Comparison of ENCODE assay signal across 20 cellular contexts in genomic region chr4:72394264-72394663, GRCh38.
A peak's percentile ranks its signal among the peaks of the same experiment; 100 is the strongest.
DNase-seq lines count a peak whose midpoint lies in the region; ATAC-seq and TF ChIP-seq lines count a peak whose summit lies in the region.
"Had no signal": no experiment of that assay in that cellular context is flagged by ENCODE, and none has a peak within 500 bp of the region (broad histone marks: within the 10 kb centered on the region; RNA-seq: fewer than 3 reads in every experiment).

No MANE protein-coding gene starts in this region.

- no peak overlapping the region for H3K9ac ChIP-seq in GM23248
- H3K9ac ChIP-seq: BLaER1 treated with 17β-estradiol and CSF1 and Interleukin-3, amounts not matched to agents 10 nM and 100 nM had no signal

- ATAC-seq in HG03354 (IDR thresholded peaks at IDR 0.05; ENCODE audit: poor library complexity, severe bottlenecking, unreplicated experiment) (peak; percentile 71), HG03196 (IDR thresholded peaks at IDR 0.05; ENCODE audit: unreplicated experiment) (no peak)
- ATAC-seq: stimulated activated memory B cell treated with anti-CD40 and anti-IgM and Interleukin-4, amounts not matched to agents 10 μg/mL and 1 μg/mL and 100 μg/mL, for 72 hours had no signal

- peaks cover 37% of the 10 kb centered on the region for H3K4me1 Mint-ChIP-seq in brain
- H3K4me1 Mint-ChIP-seq: nephron progenitor cell; stimulated activated memory B cell treated with anti-CD40 and anti-IgM and Interleukin-4, amounts not matched to agents 10 μg/mL and 1 μg/mL and 100 μg/mL, for 72 hours had no signal

- peak overlapping the region; percentile 41 to 96 (median 87) for H3K27ac Mint-ChIP-seq in brain
- H3K27ac Mint-ChIP-seq: nephron progenitor cell; stimulated activated memory B cell treated with anti-CD40 and anti-IgM and Interleukin-4, amounts not matched to agents 10 μg/mL and 1 μg/mL and 100 μg/mL, for 72 hours had no signal

- H3K27me3 ChIP-seq in A673 (replicated peaks; ENCODE audit: insufficient read depth, low read depth, low read length, poor library complexity) (no peaks in the 10 kb centered on the region), GM23248 (replicated peaks; ENCODE audit: insufficient read depth) (no peaks in the 10 kb centered on the region)
- H3K27me3 ChIP-seq: BLaER1 treated with 17β-estradiol and CSF1 and Interleukin-3, amounts not matched to agents 10 nM and 100 nM; tibial artery had no signal

- no peaks in the 10 kb centered on the region for H3K4me1 ChIP-seq in A673 (ENCODE audit: insufficient read depth, low read length, poor library complexity, severe bottlenecking)
- H3K4me1 ChIP-seq in GM23248 (ENCODE audit: insufficient read depth) = peaks cover 25% of the 10 kb centered on the region

- H2AFZ ChIP-seq in GM23248 = no peak overlapping the region

- H3K9me3 ChIP-seq in A673 (ENCODE audit: low read depth, low read length, poor library complexity, severe bottlenecking) (no peaks in the 10 kb centered on the region), GM23248 (ENCODE audit: low read depth) (no peaks in the 10 kb centered on the region)
- H3K9me3 ChIP-seq: BLaER1 treated with 17β-estradiol and CSF1 and Interleukin-3, amounts not matched to agents 10 nM and 100 nM; tibial artery had no signal

- TF ChIP-seq POLR2A in lower leg skin (IDR thresholded peaks at IDR 0.05) = no peak

- H3F3A ChIP-seq in GM23248 (ENCODE audit: insufficient read depth) = peaks cover 5% of the 10 kb centered on the region; the same call in 1 of the 2 replicates

- 56 to 65% methylated on average over 3 of the region's 3 CpGs for WGBS in lower leg skin, 2 donors
- 96 to 97% methylated on average over 3 of the region's 3 CpGs for WGBS in GM23248 (ENCODE audit: low coverage in 1 of 2, low lambda C conversion rate in 2 of 2, missing lambda C conversion rate in 2 of 2), 2 experiments

- CTCF ChIA-PET in A673 (lab: Charles Lee) = no interaction called here

- H3K36me3 Mint-ChIP-seq in brain = no peaks in the 10 kb centered on the region
- H3K36me3 Mint-ChIP-seq: stimulated activated memory B cell treated with anti-CD40 and anti-IgM and Interleukin-4, amounts not matched to agents 10 μg/mL and 1 μg/mL and 100 μg/mL, for 72 hours had no signal

- POLR2A ChIA-PET in A673 (lab: Charles Lee; ENCODE audit: low non-redundant PET) = no interaction called here

- H3K27ac ChIP-seq in A673 (ENCODE audit: low read depth, low read length, poor library complexity, severe bottlenecking) = no peak overlapping the region
- H3K27ac ChIP-seq in GM23248 = no peak overlapping the region
- H3K27ac ChIP-seq: tibial artery had no signal

- no peaks in the 10 kb centered on the region for H3K9me3 Mint-ChIP-seq in brain
- H3K9me3 Mint-ChIP-seq: nephron progenitor cell; stimulated activated memory B cell treated with anti-CD40 and anti-IgM and Interleukin-4, amounts not matched to agents 10 μg/mL and 1 μg/mL and 100 μg/mL, for 72 hours had no signal

- DNase-seq in A673 (ENCODE audit: low spot score) = peak; percentile 48
- peak; percentile 47 for DNase-seq in iris pigment epithelial cell (ENCODE audit: low read depth)
- no peak for DNase-seq in mucosa of gallbladder (ENCODE audit: low spot score)
- DNase-seq in lower leg skin (ENCODE audit: low spot score in 2 of 2) = no peak
- no peak for DNase-seq in GM23248
- DNase-seq: activated CD4-positive, alpha-beta T cell treated with anti-CD3 and anti-CD28 coated beads for 4 hours; activated gamma-delta T cell treated with Interleukin-2 at 50 U/mL for 16 hours; amniotic stem cell; DMS 273 treated with DMSO at 0.1 percent for 48 hours; GF-D8; NCI-H187; NCI-H446 treated with DMSO at 0.1 percent for 48 hours; nephron progenitor cell; T1000; tibial artery had no signal

- H4K20me1 ChIP-seq in GM23248 (ENCODE audit: insufficient read depth) = no peaks in the 10 kb centered on the region
- H4K20me1 ChIP-seq: BLaER1 treated with 17β-estradiol and CSF1 and Interleukin-3, amounts not matched to agents 10 nM and 100 nM had no signal

- intact Hi-C loops in A673 (cut with micrococcal nuclease; ENCODE audit: unreplicated experiment) = no loop called here
- intact Hi-C loops in lower leg skin (cut with DNase I; ENCODE audit: low total_unique reads) = no loop called here

- peak overlapping the region in 1 of 5 experiments; percentile 49 for H3K4me3 Mint-ChIP-seq in brain
- H3K4me3 Mint-ChIP-seq: nephron progenitor cell; stimulated activated memory B cell treated with anti-CD40 and anti-IgM and Interleukin-4, amounts not matched to agents 10 μg/mL and 1 μg/mL and 100 μg/mL, for 72 hours had no signal

- H3K4me2 ChIP-seq in GM23248 (ENCODE audit: unreplicated experiment) = no peak overlapping the region

- in situ Hi-C loops in GM23248 (cut with MboI) = no loop called here

- no peaks in the 10 kb centered on the region for H3K79me2 ChIP-seq in GM23248 (ENCODE audit: insufficient read depth)

- peaks cover 3% of the 10 kb centered on the region for H3K27me3 Mint-ChIP-seq in brain
- H3K27me3 Mint-ChIP-seq: stimulated activated memory B cell treated with anti-CD40 and anti-IgM and Interleukin-4, amounts not matched to agents 10 μg/mL and 1 μg/mL and 100 μg/mL, for 72 hours had no signal

- TF ChIP-seq CTCF in A673 (conservative IDR thresholded peaks at IDR 0.05; ENCODE audit: low read depth, low read length) (no peak), brain (conservative IDR thresholded peaks at IDR 0.05) (no peak), lower leg skin (IDR thresholded peaks at IDR 0.05) (no peak)

- H3K9me2 ChIP-seq in GM23248 (ENCODE audit: insufficient read depth) = no peaks in the 10 kb centered on the region

- H3K36me3 ChIP-seq in A673 (ENCODE audit: insufficient read depth, low read length, poor library complexity, severe bottlenecking) = no peaks in the 10 kb centered on the region
- no peaks in the 10 kb centered on the region for H3K36me3 ChIP-seq in GM23248 (ENCODE audit: low read depth)
- H3K36me3 ChIP-seq: BLaER1 treated with 17β-estradiol and CSF1 and Interleukin-3, amounts not matched to agents 10 nM and 100 nM; tibial artery had no signal

- no TSS peak for BruUV-seq in A673 (replicated peaks; lab: Mats Ljungman, UMichigan)

- no peak overlapping the region for H3K4me3 ChIP-seq in A673 (ENCODE audit: low read depth, low read length, poor library complexity, severe bottlenecking)
- H3K4me3 ChIP-seq in lower leg skin (ENCODE audit: low read depth, poor library complexity, severe bottlenecking) = no peak overlapping the region
- no peak overlapping the region for H3K4me3 ChIP-seq in GM23248
- H3K4me3 ChIP-seq: BLaER1 treated with 17β-estradiol and CSF1 and Interleukin-3, amounts not matched to agents 10 nM and 100 nM; tibial artery had no signal

Comparison
In these comparisons a context has a peak if more than half of its experiments do, and no peak if none do; other contexts are left out.
1. DNase-seq: peak in A673 (single experiment) and iris pigment epithelial cell (single experiment); none in mucosa of gallbladder (single experiment), lower leg skin (0 of 2) and GM23248 (single experiment).